Comparison of ENCODE assay signal across 1 cellular context in the genomic region with DNA sequence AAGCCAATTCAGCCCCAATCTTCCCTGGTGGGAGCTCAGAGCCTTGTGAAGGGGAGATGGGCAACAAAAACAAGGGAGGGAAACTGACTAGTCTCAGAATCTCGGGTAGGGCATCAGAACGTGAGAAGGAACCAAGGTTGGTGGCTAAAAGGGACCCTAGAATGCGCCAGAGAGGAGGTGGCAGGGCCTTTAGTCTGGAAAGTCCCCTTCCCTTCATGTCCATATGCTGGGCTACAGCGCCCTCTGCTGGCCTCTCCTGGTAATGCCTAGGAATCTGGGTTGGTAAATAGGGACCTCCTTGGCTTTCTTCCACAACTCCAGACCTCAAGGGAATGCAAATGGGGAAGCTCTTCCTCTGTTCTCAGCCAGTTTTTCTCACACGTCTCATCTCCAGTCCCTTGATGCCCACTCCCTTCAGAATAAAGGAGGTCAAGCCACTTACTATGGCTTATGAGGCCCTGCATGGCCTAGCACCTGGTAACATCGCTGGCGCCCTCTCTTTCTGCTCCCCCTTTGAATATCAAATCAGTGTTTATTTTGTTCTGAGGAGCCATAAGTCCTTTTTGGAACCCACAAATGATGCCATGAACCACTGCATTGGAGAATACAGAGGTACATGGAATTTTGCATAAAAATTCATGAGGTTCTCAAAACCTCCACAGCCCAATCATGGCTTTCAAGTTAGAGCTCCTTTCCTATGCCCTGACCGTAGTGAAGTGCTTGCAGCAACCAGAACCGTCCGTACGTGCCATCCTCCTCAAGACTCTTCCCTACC.
TF ChIP-seq lines count a peak whose summit lies in the region.

No MANE protein-coding gene starts in this region.

TF ChIP-seq in GM12878, 131 proteins besides CTCF, POLR2A, EP300 and RAD21 (continues in another document):
- TF ChIP-seq RELA (IDR thresholded peaks at IDR 0.05; ENCODE audit: borderline replicate concordance, partially characterized antibody) (peak; percentile 98), FOXK2 (IDR thresholded peaks at IDR 0.05) (0 out of 2 replicates have a peak, but pooled peaks have one; percentile 17), ZNF274 (IDR thresholded peaks at IDR 0.05; ENCODE audit: insufficient read depth, insufficient read length) (no peak), BHLHE40 (IDR thresholded peaks at IDR 0.05; ENCODE audit: borderline replicate concordance in 1 of 2, low read depth in 2 of 2, low read length in 1 of 2) (peak; percentile 63 to 64; a peak in 3 of 4 replicates), NBN (IDR thresholded peaks at IDR 0.05) (peak; percentile 66), FOS (IDR thresholded peaks at IDR 0.05; ENCODE audit: borderline replicate concordance, extremely low read depth, insufficient read length) (no peak), ZBED1 (IDR thresholded peaks at IDR 0.05; ENCODE audit: borderline replicate concordance) (peak; percentile 50; the same call in 1 of the 2 replicates), MXI1 (IDR thresholded peaks at IDR 0.05; ENCODE audit: low read depth, low read length) (peak; percentile 53; the same call in 1 of the 2 replicates), SIX5 (IDR thresholded peaks at IDR 0.05; ENCODE audit: low read depth, low read length, severe bottlenecking) (no peak), BCL3 (IDR thresholded peaks at IDR 0.05; ENCODE audit: borderline replicate concordance, insufficient read depth, low read depth, low read length, poor library complexity, severe bottlenecking) (peak; percentile 8), IRF4 (IDR thresholded peaks at IDR 0.05; ENCODE audit: low read depth, low read length) (0 out of 2 replicates have a peak, but pooled peaks have one; percentile 22), REST (IDR thresholded peaks at IDR 0.05; ENCODE audit: low read depth, low read length) (0 out of 2 replicates have a peak, but pooled peaks have one; percentile 7), PKNOX1 (IDR thresholded peaks at IDR 0.05) (no peak), MLLT1 (IDR thresholded peaks at IDR 0.05) (0 out of 2 replicates have a peak, but pooled peaks have one; percentile 22), POLR2AphosphoS2 (IDR thresholded peaks at IDR 0.05; ENCODE audit: low read depth, low read length) (peak; percentile 70; the same call in 1 of the 2 replicates), GATAD2B (conservative IDR thresholded peaks at IDR 0.05; ENCODE audit: low read depth) (no peak), FOXM1 (IDR thresholded peaks at IDR 0.05; ENCODE audit: low read depth, low read length) (no peak), RUNX3 (IDR thresholded peaks at IDR 0.05; ENCODE audit: low read length) (peak; percentile 22; the same call in 1 of the 2 replicates), SMC3 (IDR thresholded peaks at IDR 0.05; ENCODE audit: borderline replicate concordance, low read length) (peak; percentile 88), ZBTB33 (IDR thresholded peaks at IDR 0.05) (peak; percentile 72; the same call in 1 of the 2 replicates), SRF (IDR thresholded peaks at IDR 0.05; ENCODE audit: low read depth in 2 of 2, low read length in 2 of 2) (no peak), YY1 (IDR thresholded peaks at IDR 0.05; ENCODE audit: low read depth, low read length) (0 out of 2 replicates have a peak, but pooled peaks have one; percentile 42), EED (IDR thresholded peaks at IDR 0.05; ENCODE audit: low read depth) (peak; percentile 66; the same call in 1 of the 2 replicates), PML (IDR thresholded peaks at IDR 0.05; ENCODE audit: low read length) (0 out of 2 replicates have a peak, but pooled peaks have one; percentile 22), CUX1 (IDR thresholded peaks at IDR 0.05; ENCODE audit: insufficient replicate concordance, low read depth, low read length) (no peak), NRF1 (conservative IDR thresholded peaks at IDR 0.05; ENCODE audit: low read depth, low read length) (no peak), POU2F2 (IDR thresholded peaks at IDR 0.05; ENCODE audit: borderline replicate concordance, low read depth, low read length) (peak; percentile 85), RAD51 (IDR thresholded peaks at IDR 0.05) (no peak), CREB1 (IDR thresholded peaks at IDR 0.05; ENCODE audit: low read depth) (0 out of 2 replicates have a peak, but pooled peaks have one; percentile 13), ZBTB40 (IDR thresholded peaks at IDR 0.05; ENCODE audit: borderline replicate concordance) (no peak)
- TF ChIP-seq, protein P1, sequence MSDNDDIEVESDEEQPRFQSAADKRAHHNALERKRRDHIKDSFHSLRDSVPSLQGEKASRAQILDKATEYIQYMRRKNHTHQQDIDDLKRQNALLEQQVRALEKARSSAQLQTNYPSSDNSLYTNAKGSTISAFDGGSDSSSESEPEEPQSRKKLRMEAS (IDR thresholded peaks at IDR 0.05; ENCODE audit: low read depth, low read length), result no peak
